In genomic region chr14:52575858-52576257, GRCh38 we compare ENCODE assay signal across 9 cellular contexts.
"Had no signal": no experiment of that assay in that cellular context is flagged by ENCODE, and none has a peak within 500 bp of the region (broad histone marks: within the 10 kb centered on the region; RNA-seq: fewer than 3 reads in every experiment).

No MANE protein-coding gene starts in this region.

- ATAC-seq: HCT116, K562 had no signal

- H3K9ac ChIP-seq: GM23248 had no signal

- H3K4me1 ChIP-seq: HAP-1 had no signal

- DNase-seq: GM23248, GOT3, H7, HFFc6, IMR-90 had no signal

- H3K36me3 ChIP-seq: HAP-1 had no signal

- FAIRE-seq: K562 had no signal

- H2AFZ ChIP-seq: GM23248 had no signal

- H3K27ac ChIP-seq: GM23248, HL-60 had no signal

- H3K4me3 ChIP-seq: GM23248, HAP-1, K562 had no signal
